ENCODE assay signal across 21 cellular contexts in genomic region chr9:86708918-86709835, GRCh38.
"Had no signal": no experiment of that assay in that cellular context is flagged by ENCODE, and none has a peak within 500 bp of the region (broad histone marks: within the 10 kb centered on the region; RNA-seq: fewer than 3 reads in every experiment).

No MANE protein-coding gene starts in this region.

- H3K9me3 ChIP-seq: colonic mucosa, heart right ventricle, lower lobe of right lung, mucosa of descending colon, testis, vagina had no signal

- H3K27ac ChIP-seq: colonic mucosa, heart right ventricle, lower lobe of right lung, testis, vagina had no signal

- H3K4me1 Mint-ChIP-seq: activated naive CD8-positive, alpha-beta T cell treated with anti-CD3 and anti-CD28 coated beads for 36 hours; naive thymus-derived CD4-positive, alpha-beta T cell; stimulated activated naive B cell treated with anti-CD40 and anti-IgM and Interleukin-4, amounts not matched to agents 10 μg/mL and 1 μg/mL and 100 μg/mL, for 72 hours had no signal

- H3K36me3 Mint-ChIP-seq: activated naive CD8-positive, alpha-beta T cell treated with anti-CD3 and anti-CD28 coated beads for 36 hours; naive thymus-derived CD4-positive, alpha-beta T cell; stimulated activated naive B cell treated with anti-CD40 and anti-IgM and Interleukin-4, amounts not matched to agents 10 μg/mL and 1 μg/mL and 100 μg/mL, for 72 hours; type B pancreatic cell had no signal

- H3K9me3 Mint-ChIP-seq: activated naive CD8-positive, alpha-beta T cell treated with anti-CD3 and anti-CD28 coated beads for 36 hours; stimulated activated naive B cell treated with anti-CD40 and anti-IgM and Interleukin-4, amounts not matched to agents 10 μg/mL and 1 μg/mL and 100 μg/mL, for 72 hours had no signal

- H3K4me3 ChIP-seq: colonic mucosa, heart right ventricle, lower lobe of right lung, mucosa of descending colon, testis, vagina had no signal

- H3K4me3 Mint-ChIP-seq: activated naive CD8-positive, alpha-beta T cell treated with anti-CD3 and anti-CD28 coated beads for 36 hours; naive thymus-derived CD4-positive, alpha-beta T cell; stimulated activated naive B cell treated with anti-CD40 and anti-IgM and Interleukin-4, amounts not matched to agents 10 μg/mL and 1 μg/mL and 100 μg/mL, for 72 hours; type B pancreatic cell had no signal

- H3K27me3 ChIP-seq: colonic mucosa, heart right ventricle, testis, vagina had no signal

- H3K4me1 ChIP-seq: colonic mucosa, lower lobe of right lung, testis, vagina had no signal

- ATAC-seq: lower lobe of right lung; mucosa of descending colon; naive thymus-derived CD4-positive, alpha-beta T cell; stimulated activated naive B cell treated with anti-CD40 and anti-IgM and Interleukin-4, amounts not matched to agents 10 μg/mL and 1 μg/mL and 100 μg/mL, for 72 hours had no signal

- DNase-seq: activated CD4-positive, alpha-beta T cell treated with anti-CD3 and anti-CD28 coated beads for 4 hours; activated CD4-positive, alpha-beta T cell treated with anti-CD3 and anti-CD28 coated beads, Interleukin-2, amount 50 U/mL, for 48 hours; activated CD4-positive, CD25-positive, alpha-beta regulatory T cell; activated CD8-positive, alpha-beta memory T cell treated with anti-CD3 and anti-CD28 coated beads, Interleukin-2, amount 50 U/mL, for 48 hours; activated naive CD4-positive, alpha-beta T cell treated with Interleukin-2 at 50 U/mL for 16 hours; activated naive CD8-positive, alpha-beta T cell treated with anti-CD3 and anti-CD28 coated beads for 36 hours; activated T-cell treated with anti-CD3 and anti-CD28 coated beads, Interleukin-2, amount 50 U/mL, for 48 hours; colonic mucosa; heart right ventricle; kidney; lower lobe of right lung; mesendoderm; mucosa of descending colon; naive thymus-derived CD4-positive, alpha-beta T cell; stimulated activated CD4-positive, alpha-beta T cell treated with anti-CD3 and anti-CD28 coated beads, Interleukin-2, amount 100 ng/mL, for 48 hours; stimulated activated CD8-positive, alpha-beta memory T cell treated with anti-CD3 and anti-CD28 coated beads, Interleukin-4, amount 100 ng/mL, for 48 hours; stimulated activated naive B cell treated with anti-CD40 and anti-IgM and Interleukin-4, amounts not matched to agents 10 μg/mL and 1 μg/mL and 100 μg/mL, for 72 hours; testis had no signal

- H3K27me3 Mint-ChIP-seq: type B pancreatic cell had no signal

- H3K27ac Mint-ChIP-seq: activated naive CD8-positive, alpha-beta T cell treated with anti-CD3 and anti-CD28 coated beads for 36 hours; naive thymus-derived CD4-positive, alpha-beta T cell; progenitor cell of endocrine pancreas; stimulated activated naive B cell treated with anti-CD40 and anti-IgM and Interleukin-4, amounts not matched to agents 10 μg/mL and 1 μg/mL and 100 μg/mL, for 72 hours; type B pancreatic cell had no signal

- H3K36me3 ChIP-seq: colonic mucosa, heart right ventricle, lower lobe of right lung, vagina had no signal
